9 cellular contexts compared by ENCODE assay signal in the genomic region with DNA sequence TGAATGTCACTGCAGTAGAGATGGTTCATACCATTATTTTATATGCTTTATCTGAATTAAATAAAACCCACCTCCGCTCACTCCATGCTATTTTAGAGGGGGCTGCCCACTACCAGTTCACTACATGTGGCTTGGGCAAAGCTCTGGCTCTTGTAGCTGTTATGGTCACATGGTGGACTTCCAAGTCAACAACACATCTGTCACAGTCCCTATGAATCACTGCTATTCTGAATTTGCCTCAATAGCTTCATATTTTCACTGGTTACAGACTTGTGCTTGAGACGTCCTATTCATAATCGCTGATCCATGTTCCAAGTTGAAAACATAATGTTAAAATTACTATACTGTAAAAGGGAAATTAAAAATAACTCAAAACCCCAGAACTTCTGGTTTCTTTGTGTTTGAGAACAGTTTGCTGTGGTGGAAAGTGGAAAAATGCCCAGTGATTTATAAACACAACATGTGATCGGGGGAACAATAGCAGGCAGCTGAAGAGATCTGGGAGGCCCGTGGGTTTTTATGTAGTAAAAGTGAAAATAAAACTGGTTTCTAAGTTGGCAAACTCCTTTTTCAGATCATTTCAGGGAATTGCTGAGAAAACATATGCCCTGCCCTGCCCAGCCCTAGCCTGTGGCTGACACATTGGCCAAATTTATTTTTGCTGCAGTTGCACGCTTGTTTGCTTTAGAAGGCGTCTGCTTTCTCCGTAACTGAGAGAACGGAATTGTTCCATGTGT.
DNase-seq lines count a peak whose midpoint lies in the region; ATAC-seq, FAIRE-seq and TF ChIP-seq lines count a peak whose summit lies in the region.
"Had no signal": no experiment of that assay in that cellular context is flagged by ENCODE, and none has a peak within 500 bp of the region (broad histone marks: within the 10 kb centered on the region; RNA-seq: fewer than 3 reads in every experiment).

No MANE protein-coding gene starts in this region.

- H3K4me3 Mint-ChIP-seq in astrocyte (ENCODE audit: unreplicated experiment): no peak overlapping the region

- H3K9ac ChIP-seq in astrocyte (ENCODE audit: low read length): no peak overlapping the region

- H2AFZ ChIP-seq in astrocyte (ENCODE audit: low read depth, low read length): peak overlapping the region; percentile 58

- H3K9me3 ChIP-seq in astrocyte (ENCODE audit: insufficient read depth, low read depth, low read length) (no peaks in the 10 kb centered on the region), thoracic aorta (no peaks in the 10 kb centered on the region)

- FAIRE-seq in astrocyte (lab: Jason Lieb, UNC): no peak

- no peaks in the 10 kb centered on the region for H3K36me3 ChIP-seq in astrocyte (ENCODE audit: insufficient read depth, low read length)
- H3K36me3 ChIP-seq in thoracic aorta: no peaks in the 10 kb centered on the region

- H3K27ac ChIP-seq in astrocyte (ENCODE audit: low read depth, low read length) (no peak overlapping the region), thoracic aorta (peak overlapping the region in 1 of 2 donors; percentile 6)

- no peaks in the 10 kb centered on the region for H3K4me1 Mint-ChIP-seq in astrocyte (ENCODE audit: low read depth, unreplicated experiment)

- no peaks in the 10 kb centered on the region for H3K4me1 ChIP-seq in astrocyte (ENCODE audit: insufficient read depth, low read length)
- H3K4me1 ChIP-seq in thoracic aorta (ENCODE audit: control insufficient read depth in 1 of 2, low read depth in 2 of 2): no peaks in the 10 kb centered on the region

- H3K36me3 Mint-ChIP-seq in astrocyte (ENCODE audit: low read depth, unreplicated experiment): no peaks in the 10 kb centered on the region

- H4K20me1 ChIP-seq in astrocyte (ENCODE audit: insufficient read depth, low read length): no peaks in the 10 kb centered on the region

- H3K4me3 ChIP-seq in astrocyte (ENCODE audit: insufficient read depth, low read depth, low read length): peak overlapping the region; percentile 31
- H3K4me3 ChIP-seq in thoracic aorta: peak overlapping the region; percentile 58

- no peaks in the 10 kb centered on the region for H3K79me2 ChIP-seq in astrocyte (ENCODE audit: insufficient read depth, low read length)

- TF ChIP-seq CTCF in astrocyte (IDR thresholded peaks at IDR 0.05; ENCODE audit: insufficient read depth, low read depth, low read length): no peak
- no peak for TF ChIP-seq CTCF in thoracic aorta (IDR thresholded peaks at IDR 0.05)

- no peaks in the 10 kb centered on the region for H3K27me3 ChIP-seq in astrocyte (ENCODE audit: insufficient read depth, low read length)
- no peaks in the 10 kb centered on the region for H3K27me3 ChIP-seq in thoracic aorta (replicated peaks; ENCODE audit: insufficient read depth)

- peak; percentile 21 for DNase-seq in HT1080 (ENCODE audit: low read depth)
- DNase-seq in astrocyte (ENCODE audit: low read depth): peak; percentile 18
- peak; percentile 28 for DNase-seq in kidney glomerular epithelial cell (lab: John Stamatoyannopoulos, UW)
- no peak for DNase-seq in thoracic aorta (ENCODE audit: low spot score)
- no peak for DNase-seq in SIG-M5 (lab: John Stamatoyannopoulos, UW)
- no peak for DNase-seq in GOT3 (lab: John Stamatoyannopoulos, UW)
- DNase-seq: activated T-cell treated with anti-CD3 and anti-CD28 coated beads, Interleukin-2, amount 50 U/mL, for 1 hour; naive B cell had no signal

- no peak overlapping the region for H3K27ac Mint-ChIP-seq in astrocyte (ENCODE audit: unreplicated experiment)
- H3K27ac Mint-ChIP-seq: naive B cell had no signal

- H3K9me3 Mint-ChIP-seq in astrocyte (ENCODE audit: unreplicated experiment): peaks cover 13% of the 10 kb centered on the region

- peaks cover 21% of the 10 kb centered on the region for H3K27me3 Mint-ChIP-seq in astrocyte (ENCODE audit: low read depth, unreplicated experiment)

- ATAC-seq in thoracic aorta (ENCODE audit: insufficient number of reproducible peaks, low FRiP score, low read depth) (no peak), GM18870 (IDR thresholded peaks at IDR 0.05; ENCODE audit: unreplicated experiment) (no peak)

- H3K4me2 ChIP-seq in astrocyte (ENCODE audit: low read length): peak overlapping the region; percentile 75

Comparison
In these comparisons a context has a peak if more than half of its experiments do, and no peak if none do; other contexts are left out.
1. DNase-seq: peak in HT1080 (single experiment), astrocyte (single experiment) and kidney glomerular epithelial cell (single experiment); none in thoracic aorta (single experiment), SIG-M5 (single experiment) and GOT3 (single experiment).